Comparison of ENCODE assay signal across 9 cellular contexts in genomic region chr1:6235302-6235680, GRCh38. TPM values are rescaled to one million over a fixed set of nuclear protein-coding genes. Genes with fewer than 3 reads are reported as not detected.
A peak's percentile ranks its signal among the peaks of the same experiment; 100 is the strongest.
DNase-seq lines count a peak whose midpoint lies in the region; ATAC-seq, FAIRE-seq and TF ChIP-seq lines count a peak whose summit lies in the region.
"Had no signal": no experiment of that assay in that cellular context is flagged by ENCODE, and none has a peak within 500 bp of the region (broad histone marks: within the 10 kb centered on the region; RNA-seq: fewer than 3 reads in every experiment).

No MANE protein-coding gene starts in this region.

- peak overlapping the region; percentile 45 to 95 (median 82) for H3K4me3 ChIP-seq in subcutaneous abdominal adipose tissue (ENCODE audit: low read depth in 1 of 5, low read length in 5 of 5)

- H3K4me3 Mint-ChIP-seq in activated naive CD8-positive, alpha-beta T cell = peak overlapping the region; percentile 89

- ATAC-seq in HG03108 (IDR thresholded peaks at IDR 0.05; ENCODE audit: unreplicated experiment) = peak; percentile 15
- peak; percentile 71 for ATAC-seq in left colon

- DNase-seq in DMS53 (lab: John Stamatoyannopoulos, UW) = peak; percentile 68
- no peak for DNase-seq in DMS53 treated with DMSO at 0.1 percent for 48 hours (lab: John Stamatoyannopoulos, UW; ENCODE audit: unreplicated experiment)
- DNase-seq in left colon = peak; percentile 72 to 75
- no peak for DNase-seq in NCI-H1105 treated with DMSO at 0.1 percent for 48 hours (lab: John Stamatoyannopoulos, UW)
- no peak for DNase-seq in H54 (ENCODE audit: insufficient read length, low spot score)

- H3K36me3 Mint-ChIP-seq in activated naive CD8-positive, alpha-beta T cell = peaks cover 6% of the 10 kb centered on the region

- H3K4me1 ChIP-seq in subcutaneous abdominal adipose tissue (ENCODE audit: control insufficient read depth in 5 of 5, insufficient read depth in 5 of 5, low read length in 5 of 5) = peaks cover 6 to 19% (median 13%) of the 10 kb centered on the region in 5 donors

- peaks cover 9% of the 10 kb centered on the region for H3K4me1 Mint-ChIP-seq in activated naive CD8-positive, alpha-beta T cell (ENCODE audit: low read depth)

- TF ChIP-seq POLR2A in H54 (IDR thresholded peaks at IDR 0.05; ENCODE audit: low read depth, low read length) = no peak

- H3K27ac Mint-ChIP-seq in activated naive CD8-positive, alpha-beta T cell = peak overlapping the region; percentile 80

- peaks cover 10 to 15% (median 12%) of the 10 kb centered on the region in 5 donors for H3K27me3 ChIP-seq in subcutaneous abdominal adipose tissue (ENCODE audit: control insufficient read depth in 5 of 5, insufficient read depth in 4 of 5, low read length in 5 of 5)

- no peak for FAIRE-seq in H54 (lab: Jason Lieb, UNC)
- FAIRE-seq: A204.1 had no signal

- H3K36me3 ChIP-seq in subcutaneous abdominal adipose tissue (ENCODE audit: control insufficient read depth in 5 of 5, insufficient read depth in 5 of 5, low read length in 5 of 5) = peaks cover 6 to 27% (median 24%) of the 10 kb centered on the region in 5 donors

- intact Hi-C loops in left colon (cut with DNase I, micrococcal nuclease) = no loop called here

- no peak overlapping the region for H3K27ac ChIP-seq in subcutaneous abdominal adipose tissue (ENCODE audit: low read depth, low read length)

- H3K27me3 Mint-ChIP-seq in activated naive CD8-positive, alpha-beta T cell = peaks cover 10% of the 10 kb centered on the region

- H3K9me3 Mint-ChIP-seq in activated naive CD8-positive, alpha-beta T cell (ENCODE audit: low read depth) = no peaks in the 10 kb centered on the region

- H3K9ac ChIP-seq in subcutaneous abdominal adipose tissue (ENCODE audit: low read length in 5 of 5) = peak overlapping the region in 4 of 5 donors; percentile 81 to 89 (median 82)

- no peaks in the 10 kb centered on the region for H3K9me3 ChIP-seq in subcutaneous abdominal adipose tissue (ENCODE audit: control insufficient read depth in 5 of 5, low read length in 5 of 5)

RNA-seq across cellular contexts. Expression of gene ICMT, which starts 0.5 kb away (rescaled TPM):
- total RNA-seq in left colon = 10 to 100 TPM; 59.6 to 69.7 TPM

RNA-seq across cellular contexts. Expression of gene HES3, which starts 8.7 kb away (rescaled TPM):
- not detected for total RNA-seq in left colon

RNA-seq across cellular contexts. Expression of gene GPR153, which starts 25.6 kb away (rescaled TPM):
- 10 to 100 TPM; 27.0 to 60.6 TPM for total RNA-seq in left colon

RNA-seq across cellular contexts. Expression of gene RNF207, which starts 29.4 kb away (rescaled TPM):
- total RNA-seq in left colon = 10 to 100 TPM; 40.8 to 65.3 TPM

RNA-seq across cellular contexts. Expression of gene RPL22, which starts 35.9 kb away (rescaled TPM):
- 100 to 1,000 TPM; 297 to 352 TPM for total RNA-seq in left colon

Comparison
In these comparisons a context has a peak if more than half of its experiments do, and no peak if none do; other contexts are left out.
1. DNase-seq: peak in DMS53 (single experiment) and left colon (2 of 2); none in DMS53 treated with DMSO at 0.1 percent for 48 hours (single experiment), NCI-H1105 treated with DMSO at 0.1 percent for 48 hours (single experiment) and H54 (single experiment).